Comparison of ENCODE assay signal across 1 cellular context in the genomic region with DNA sequence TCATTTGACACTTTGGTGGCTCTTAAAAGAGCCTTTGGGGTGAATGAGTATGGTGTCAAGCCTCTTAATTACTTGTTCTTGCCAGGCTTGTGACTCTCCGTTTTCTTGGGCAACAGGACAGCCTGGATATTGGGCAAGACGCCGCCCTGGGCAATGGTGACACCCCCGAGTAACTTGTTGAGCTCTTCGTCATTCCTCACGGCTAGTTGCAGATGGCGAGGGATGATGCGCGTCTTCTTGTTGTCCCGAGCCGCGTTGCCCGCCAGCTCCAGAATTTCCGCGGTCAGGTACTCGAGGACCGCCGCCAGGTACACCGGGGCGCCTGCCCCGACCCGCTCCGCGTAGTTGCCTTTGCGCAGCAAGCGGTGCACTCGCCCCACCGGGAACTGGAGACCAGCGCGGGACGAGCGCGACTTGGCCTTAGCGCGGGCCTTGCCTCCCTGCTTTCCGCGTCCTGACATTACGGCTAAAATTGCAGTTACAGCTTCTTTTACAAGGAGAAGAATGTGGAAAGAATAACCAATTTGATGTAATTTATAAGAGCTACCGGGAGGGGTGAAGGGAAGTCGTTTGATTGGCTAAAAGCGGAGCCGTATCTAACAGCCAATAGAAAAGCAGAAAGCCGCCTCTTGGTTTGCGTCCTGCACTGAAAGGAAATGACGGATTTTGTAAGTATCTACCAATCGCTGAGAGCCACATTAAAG.
TF ChIP-seq lines count a peak whose summit lies in the region.

No MANE protein-coding gene starts in this region.

TF ChIP-seq in HepG2, 621 proteins besides CTCF, POLR2A, EP300 and RAD21 (continued from another document and continues in another):
- TF ChIP-seq, protein P1, sequence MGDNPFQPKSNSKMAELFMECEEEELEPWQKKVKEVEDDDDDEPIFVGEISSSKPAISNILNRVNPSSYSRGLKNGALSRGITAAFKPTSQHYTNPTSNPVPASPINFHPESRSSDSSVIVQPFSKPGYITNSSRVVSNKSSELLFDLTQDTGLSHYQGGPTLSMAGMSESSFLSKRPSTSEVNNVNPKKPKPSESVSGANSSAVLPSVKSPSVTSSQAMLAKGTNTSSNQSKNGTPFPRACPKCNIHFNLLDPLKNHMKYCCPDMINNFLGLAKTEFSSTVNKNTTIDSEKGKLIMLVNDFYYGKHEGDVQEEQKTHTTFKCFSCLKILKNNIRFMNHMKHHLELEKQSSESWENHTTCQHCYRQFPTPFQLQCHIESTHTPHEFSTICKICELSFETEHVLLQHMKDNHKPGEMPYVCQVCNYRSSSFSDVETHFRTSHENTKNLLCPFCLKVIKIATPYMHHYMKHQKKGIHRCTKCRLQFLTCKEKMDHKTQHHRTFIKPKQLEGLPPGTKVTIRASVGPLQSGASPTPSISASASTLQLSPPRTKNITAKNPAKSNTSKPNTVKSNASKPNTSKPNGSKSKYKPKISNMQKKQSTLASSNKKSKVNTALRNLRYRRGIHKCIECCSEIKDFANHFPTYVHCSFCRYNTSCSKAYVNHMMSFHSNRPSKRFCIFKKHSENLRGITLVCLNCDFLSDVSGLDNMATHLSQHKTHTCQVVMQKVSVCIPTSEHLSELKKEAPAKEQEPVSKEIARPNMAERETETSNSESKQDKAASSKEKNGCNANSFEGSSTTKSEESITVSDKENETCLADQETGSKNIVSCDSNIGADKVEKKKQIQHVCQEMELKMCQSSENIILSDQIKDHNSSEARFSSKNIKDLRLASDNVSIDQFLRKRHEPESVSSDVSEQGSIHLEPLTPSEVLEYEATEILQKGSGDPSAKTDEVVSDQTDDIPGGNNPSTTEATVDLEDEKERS (CRISPR knock-in tag; IDR thresholded peaks at IDR 0.05), result no peak; the same call in 1 of the 2 replicates
- TF ChIP-seq TBX2 (CRISPR knock-in tag; IDR thresholded peaks at IDR 0.05; ENCODE audit: borderline replicate concordance) (peak; percentile 17; the same call in 1 of the 2 replicates), NFYC (CRISPR knock-in tag; IDR thresholded peaks at IDR 0.05) (peak; percentile 85), RFX1 (IDR thresholded peaks at IDR 0.05) (no peak), ZNF260 (CRISPR knock-in tag; IDR thresholded peaks at IDR 0.05; ENCODE audit: borderline replicate concordance, low read depth) (no peak), GLI4 (CRISPR knock-in tag; IDR thresholded peaks at IDR 0.05; ENCODE audit: borderline replicate concordance) (peak; percentile 93; the same call in 1 of the 2 replicates), MED1 (CRISPR knock-in tag; IDR thresholded peaks at IDR 0.05) (0 out of 2 replicates have a peak, but pooled peaks have one; percentile 35), KLF9 (CRISPR knock-in tag; IDR thresholded peaks at IDR 0.05; ENCODE audit: low read depth) (no peak), ZMYM2 (CRISPR knock-in tag; IDR thresholded peaks at IDR 0.05) (no peak), FOSL1 (CRISPR knock-in tag; IDR thresholded peaks at IDR 0.05; ENCODE audit: borderline replicate concordance) (no peak), ZNF124 (CRISPR knock-in tag; IDR thresholded peaks at IDR 0.05) (no peak), CREB1 (IDR thresholded peaks at IDR 0.05) (peak; percentile 58), CREB1 (CRISPR knock-in tag; IDR thresholded peaks at IDR 0.05) (peak; percentile 88), ZNF224 (CRISPR knock-in tag; IDR thresholded peaks at IDR 0.05) (no peak), KMT2B (CRISPR knock-in tag; IDR thresholded peaks at IDR 0.05) (no peak), FIP1L1 (IDR thresholded peaks at IDR 0.05; ENCODE audit: borderline replicate concordance, insufficient read depth, low read depth, low read length) (0 out of 2 replicates have a peak, but pooled peaks have one; percentile 98), FOSL2 (CRISPR knock-in tag; IDR thresholded peaks at IDR 0.05) (peak; percentile 36), ZSCAN21 (CRISPR knock-in tag; IDR thresholded peaks at IDR 0.05; ENCODE audit: borderline replicate concordance) (no peak), ZNF616 (CRISPR knock-in tag; IDR thresholded peaks at IDR 0.05; ENCODE audit: low read depth) (no peak), ZBTB3 (CRISPR knock-in tag; IDR thresholded peaks at IDR 0.05; ENCODE audit: borderline replicate concordance, low read depth) (no peak), NRL (CRISPR knock-in tag; IDR thresholded peaks at IDR 0.05; ENCODE audit: borderline replicate concordance) (no peak), NAIF1 (CRISPR knock-in tag; IDR thresholded peaks at IDR 0.05; ENCODE audit: borderline replicate concordance) (peak; percentile 60; the same call in 1 of the 2 replicates), ZNF30 (CRISPR knock-in tag; IDR thresholded peaks at IDR 0.05) (no peak), SALL2 (CRISPR knock-in tag; IDR thresholded peaks at IDR 0.05) (no peak), ZFY (CRISPR knock-in tag; IDR thresholded peaks at IDR 0.05) (peak; percentile 53; the same call in 1 of the 2 replicates)
- TF ChIP-seq, protein P2, sequence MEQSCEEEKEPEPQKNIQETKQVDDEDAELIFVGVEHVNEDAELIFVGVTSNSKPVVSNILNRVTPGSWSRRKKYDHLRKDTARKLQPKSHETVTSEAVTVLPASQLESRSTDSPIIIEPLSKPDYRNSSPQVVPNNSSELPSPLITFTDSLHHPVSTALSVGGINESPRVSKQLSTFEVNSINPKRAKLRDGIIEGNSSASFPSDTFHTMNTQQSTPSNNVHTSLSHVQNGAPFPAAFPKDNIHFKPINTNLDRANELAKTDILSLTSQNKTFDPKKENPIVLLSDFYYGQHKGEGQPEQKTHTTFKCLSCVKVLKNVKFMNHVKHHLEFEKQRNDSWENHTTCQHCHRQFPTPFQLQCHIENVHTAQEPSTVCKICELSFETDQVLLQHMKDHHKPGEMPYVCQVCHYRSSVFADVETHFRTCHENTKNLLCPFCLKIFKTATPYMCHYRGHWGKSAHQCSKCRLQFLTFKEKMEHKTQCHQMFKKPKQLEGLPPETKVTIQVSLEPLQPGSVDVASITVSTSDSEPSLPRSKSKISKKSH (CRISPR knock-in tag; IDR thresholded peaks at IDR 0.05; ENCODE audit: borderline replicate concordance), result 0 out of 2 replicates have a peak, but pooled peaks have one; percentile 45
- TF ChIP-seq, protein P3, sequence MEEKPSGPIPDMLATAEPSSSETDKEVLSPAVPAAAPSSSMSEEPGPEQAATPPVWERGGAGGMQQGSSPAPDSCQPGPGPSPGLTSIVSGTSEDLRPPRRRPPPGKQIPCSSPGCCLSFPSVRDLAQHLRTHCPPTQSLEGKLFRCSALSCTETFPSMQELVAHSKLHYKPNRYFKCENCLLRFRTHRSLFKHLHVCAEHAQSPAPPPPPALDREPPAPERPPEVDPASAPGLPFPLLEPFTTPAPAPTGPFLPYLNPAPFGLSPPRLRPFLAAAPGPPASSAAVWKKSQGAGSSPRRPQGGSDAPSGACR (CRISPR knock-in tag; IDR thresholded peaks at IDR 0.05), result no peak
- TF ChIP-seq, protein P4, sequence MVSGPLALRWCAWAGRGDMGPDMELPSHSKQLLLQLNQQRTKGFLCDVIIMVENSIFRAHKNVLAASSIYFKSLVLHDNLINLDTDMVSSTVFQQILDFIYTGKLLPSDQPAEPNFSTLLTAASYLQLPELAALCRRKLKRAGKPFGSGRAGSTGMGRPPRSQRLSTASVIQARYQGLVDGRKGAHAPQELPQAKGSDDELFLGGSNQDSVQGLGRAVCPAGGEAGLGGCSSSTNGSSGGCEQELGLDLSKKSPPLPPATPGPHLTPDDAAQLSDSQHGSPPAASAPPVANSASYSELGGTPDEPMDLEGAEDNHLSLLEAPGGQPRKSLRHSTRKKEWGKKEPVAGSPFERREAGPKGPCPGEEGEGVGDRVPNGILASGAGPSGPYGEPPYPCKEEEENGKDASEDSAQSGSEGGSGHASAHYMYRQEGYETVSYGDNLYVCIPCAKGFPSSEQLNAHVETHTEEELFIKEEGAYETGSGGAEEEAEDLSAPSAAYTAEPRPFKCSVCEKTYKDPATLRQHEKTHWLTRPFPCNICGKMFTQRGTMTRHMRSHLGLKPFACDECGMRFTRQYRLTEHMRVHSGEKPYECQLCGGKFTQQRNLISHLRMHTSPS (CRISPR knock-in tag; IDR thresholded peaks at IDR 0.05; ENCODE audit: low read depth), result no peak
- TF ChIP-seq, protein P5, sequence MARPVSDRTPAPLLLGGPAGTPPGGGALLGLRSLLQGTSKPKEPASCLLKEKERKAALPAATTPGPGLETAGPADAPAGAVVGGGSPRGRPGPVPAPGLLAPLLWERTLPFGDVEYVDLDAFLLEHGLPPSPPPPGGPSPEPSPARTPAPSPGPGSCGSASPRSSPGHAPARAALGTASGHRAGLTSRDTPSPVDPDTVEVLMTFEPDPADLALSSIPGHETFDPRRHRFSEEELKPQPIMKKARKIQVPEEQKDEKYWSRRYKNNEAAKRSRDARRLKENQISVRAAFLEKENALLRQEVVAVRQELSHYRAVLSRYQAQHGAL (CRISPR knock-in tag; IDR thresholded peaks at IDR 0.05; ENCODE audit: not compliant biosample characterization), result peak; percentile 77
- TF ChIP-seq, protein P6, sequence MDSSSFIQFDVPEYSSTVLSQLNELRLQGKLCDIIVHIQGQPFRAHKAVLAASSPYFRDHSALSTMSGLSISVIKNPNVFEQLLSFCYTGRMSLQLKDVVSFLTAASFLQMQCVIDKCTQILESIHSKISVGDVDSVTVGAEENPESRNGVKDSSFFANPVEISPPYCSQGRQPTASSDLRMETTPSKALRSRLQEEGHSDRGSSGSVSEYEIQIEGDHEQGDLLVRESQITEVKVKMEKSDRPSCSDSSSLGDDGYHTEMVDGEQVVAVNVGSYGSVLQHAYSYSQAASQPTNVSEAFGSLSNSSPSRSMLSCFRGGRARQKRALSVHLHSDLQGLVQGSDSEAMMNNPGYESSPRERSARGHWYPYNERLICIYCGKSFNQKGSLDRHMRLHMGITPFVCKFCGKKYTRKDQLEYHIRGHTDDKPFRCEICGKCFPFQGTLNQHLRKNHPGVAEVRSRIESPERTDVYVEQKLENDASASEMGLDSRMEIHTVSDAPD (CRISPR knock-in tag; IDR thresholded peaks at IDR 0.05), result no peak
- TF ChIP-seq, protein P7, sequence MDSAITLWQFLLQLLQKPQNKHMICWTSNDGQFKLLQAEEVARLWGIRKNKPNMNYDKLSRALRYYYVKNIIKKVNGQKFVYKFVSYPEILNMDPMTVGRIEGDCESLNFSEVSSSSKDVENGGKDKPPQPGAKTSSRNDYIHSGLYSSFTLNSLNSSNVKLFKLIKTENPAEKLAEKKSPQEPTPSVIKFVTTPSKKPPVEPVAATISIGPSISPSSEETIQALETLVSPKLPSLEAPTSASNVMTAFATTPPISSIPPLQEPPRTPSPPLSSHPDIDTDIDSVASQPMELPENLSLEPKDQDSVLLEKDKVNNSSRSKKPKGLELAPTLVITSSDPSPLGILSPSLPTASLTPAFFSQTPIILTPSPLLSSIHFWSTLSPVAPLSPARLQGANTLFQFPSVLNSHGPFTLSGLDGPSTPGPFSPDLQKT (CRISPR knock-in tag; IDR thresholded peaks at IDR 0.05; ENCODE audit: borderline replicate concordance), result no peak
- TF ChIP-seq, protein P8, sequence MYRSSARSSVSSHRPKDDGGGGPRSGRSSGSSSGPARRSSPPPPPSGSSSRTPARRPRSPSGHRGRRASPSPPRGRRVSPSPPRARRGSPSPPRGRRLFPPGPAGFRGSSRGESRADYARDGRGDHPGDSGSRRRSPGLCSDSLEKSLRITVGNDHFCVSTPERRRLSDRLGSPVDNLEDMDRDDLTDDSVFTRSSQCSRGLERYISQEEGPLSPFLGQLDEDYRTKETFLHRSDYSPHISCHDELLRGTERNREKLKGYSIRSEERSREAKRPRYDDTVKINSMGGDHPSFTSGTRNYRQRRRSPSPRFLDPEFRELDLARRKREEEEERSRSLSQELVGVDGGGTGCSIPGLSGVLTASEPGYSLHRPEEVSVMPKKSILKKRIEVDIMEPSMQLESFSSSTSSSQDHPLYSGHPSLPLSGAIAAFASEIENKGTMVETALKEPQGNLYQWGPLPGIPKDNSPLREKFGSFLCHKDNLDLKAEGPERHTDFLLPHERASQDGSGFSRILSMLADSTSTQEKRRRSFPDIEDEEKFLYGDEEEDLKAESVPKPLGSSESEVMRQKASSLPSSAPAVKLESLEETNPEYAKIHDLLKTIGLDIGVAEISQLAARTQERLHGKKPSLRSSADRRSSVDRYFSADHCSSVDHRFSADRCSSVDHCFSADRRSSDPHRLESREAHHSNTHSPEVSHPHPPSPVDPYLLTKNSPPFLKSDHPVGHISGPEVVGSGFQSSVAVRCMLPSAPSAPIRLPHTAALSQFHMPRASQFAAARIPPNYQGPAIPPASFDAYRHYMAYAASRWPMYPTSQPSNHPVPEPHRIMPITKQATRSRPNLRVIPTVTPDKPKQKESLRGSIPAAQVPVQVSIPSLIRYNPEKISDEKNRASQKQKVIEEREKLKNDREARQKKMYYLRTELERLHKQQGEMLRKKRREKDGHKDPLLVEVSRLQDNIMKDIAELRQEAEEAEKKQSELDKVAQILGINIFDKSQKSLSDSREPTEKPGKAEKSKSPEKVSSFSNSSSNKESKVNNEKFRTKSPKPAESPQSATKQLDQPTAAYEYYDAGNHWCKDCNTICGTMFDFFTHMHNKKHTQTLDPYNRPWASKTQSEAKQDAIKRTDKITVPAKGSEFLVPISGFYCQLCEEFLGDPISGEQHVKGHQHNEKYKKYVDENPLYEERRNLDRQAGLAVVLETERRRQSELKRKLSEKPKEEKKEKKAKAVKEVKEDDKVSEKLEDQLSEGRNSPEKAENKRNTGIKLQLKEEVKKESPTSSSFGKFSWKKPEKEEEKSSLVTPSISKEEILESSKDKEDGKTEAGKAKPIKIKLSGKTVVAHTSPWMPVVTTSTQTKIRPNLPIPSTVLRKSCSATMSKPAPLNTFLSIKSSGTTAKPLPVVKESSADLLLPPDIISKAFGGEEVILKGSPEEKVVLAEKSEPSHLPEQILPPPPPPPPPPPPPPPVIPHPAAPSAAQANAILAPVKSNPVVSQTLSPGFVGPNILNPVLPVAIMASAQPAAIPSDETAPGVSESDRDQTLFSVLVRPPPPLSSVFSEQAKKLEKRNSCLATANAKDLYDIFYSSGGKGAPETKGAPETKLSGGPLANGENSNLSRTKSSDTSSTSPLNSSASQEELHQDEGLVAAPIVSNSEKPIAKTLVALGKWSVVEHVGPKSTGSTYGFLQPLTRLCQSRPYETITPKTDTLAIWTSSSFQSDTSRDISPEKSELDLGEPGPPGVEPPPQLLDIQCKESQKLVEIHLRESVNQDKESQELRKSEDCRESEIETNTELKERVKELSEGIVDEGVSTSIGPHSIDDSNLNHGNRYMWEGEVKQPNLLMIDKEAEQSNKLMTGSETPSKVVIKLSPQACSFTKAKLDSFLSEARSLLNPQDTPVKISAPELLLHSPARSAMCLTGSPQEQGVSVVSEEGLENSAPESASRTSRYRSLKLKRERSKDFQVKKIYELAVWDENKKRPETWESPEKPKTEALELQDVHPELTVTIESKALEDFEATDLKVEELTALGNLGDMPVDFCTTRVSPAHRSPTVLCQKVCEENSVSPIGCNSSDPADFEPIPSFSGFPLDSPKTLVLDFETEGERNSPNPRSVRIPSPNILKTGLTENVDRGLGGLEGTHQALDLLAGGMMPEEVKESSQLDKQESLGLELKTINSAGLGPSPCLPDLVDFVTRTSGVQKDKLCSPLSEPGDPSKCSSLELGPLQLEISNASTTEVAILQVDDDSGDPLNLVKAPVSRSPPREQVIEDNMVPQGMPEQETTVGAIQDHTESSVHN (CRISPR knock-in tag; IDR thresholded peaks at IDR 0.05), result no peak
- TF ChIP-seq, protein P9, sequence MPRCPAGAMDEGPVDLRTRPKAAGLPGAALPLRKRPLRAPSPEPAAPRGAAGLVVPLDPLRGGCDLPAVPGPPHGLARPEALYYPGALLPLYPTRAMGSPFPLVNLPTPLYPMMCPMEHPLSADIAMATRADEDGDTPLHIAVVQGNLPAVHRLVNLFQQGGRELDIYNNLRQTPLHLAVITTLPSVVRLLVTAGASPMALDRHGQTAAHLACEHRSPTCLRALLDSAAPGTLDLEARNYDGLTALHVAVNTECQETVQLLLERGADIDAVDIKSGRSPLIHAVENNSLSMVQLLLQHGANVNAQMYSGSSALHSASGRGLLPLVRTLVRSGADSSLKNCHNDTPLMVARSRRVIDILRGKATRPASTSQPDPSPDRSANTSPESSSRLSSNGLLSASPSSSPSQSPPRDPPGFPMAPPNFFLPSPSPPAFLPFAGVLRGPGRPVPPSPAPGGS (CRISPR knock-in tag; IDR thresholded peaks at IDR 0.05), result peak; percentile 81
